In the genomic region with DNA sequence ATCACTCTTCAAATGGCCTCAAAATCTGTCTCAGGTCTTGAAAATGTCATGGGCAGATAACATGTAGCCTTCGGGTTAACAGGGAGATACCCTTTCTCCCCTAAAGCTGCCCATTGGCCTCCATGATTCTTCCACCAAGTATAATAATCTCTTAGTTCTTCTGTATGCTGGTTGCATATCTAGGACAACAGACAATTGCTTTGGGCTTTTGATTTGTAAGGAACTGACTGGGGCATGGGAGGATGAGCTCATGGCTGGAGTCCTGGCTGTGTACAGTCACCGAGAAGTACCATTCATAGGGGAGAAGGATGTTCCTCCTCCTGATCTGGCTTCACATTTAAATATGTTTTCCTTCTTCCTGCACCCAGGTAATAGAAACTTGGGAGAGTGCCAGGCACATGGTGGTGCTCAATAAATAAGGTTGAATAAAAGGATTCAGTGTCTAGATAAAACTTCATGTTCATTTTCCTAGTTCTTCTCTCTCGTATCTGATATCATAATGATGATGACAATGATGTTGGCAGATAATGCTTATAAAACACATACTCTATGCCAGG, we compare ENCODE assay signal across 8 cellular contexts. TPM values are rescaled to one million over a fixed set of nuclear protein-coding genes. Genes with fewer than 3 reads are reported as not detected.
A peak's percentile ranks its signal among the peaks of the same experiment; 100 is the strongest.
DNase-seq lines count a peak whose midpoint lies in the region; ATAC-seq and TF ChIP-seq lines count a peak whose summit lies in the region.
"Had no signal": no experiment of that assay in that cellular context is flagged by ENCODE, and none has a peak within 500 bp of the region (broad histone marks: within the 10 kb centered on the region; RNA-seq: fewer than 3 reads in every experiment).

No MANE protein-coding gene starts in this region.

- H3K27me3 Mint-ChIP-seq in CD8-positive, alpha-beta memory T cell: peaks cover 2 to 6% of the 10 kb centered on the region in 2 donors
- H3K27me3 Mint-ChIP-seq in nephron (ENCODE audit: low read depth): peaks cover 59% of the 10 kb centered on the region
- H3K27me3 Mint-ChIP-seq in GM23338 (ENCODE audit: insufficient read depth, low read depth, poor library complexity): peaks cover 34% of the 10 kb centered on the region

- CTCF ChIA-PET in CD8-positive, alpha-beta memory T cell (lab: Charles Lee): interaction anchor here (1.0 to 2.4 kb wide), 4 partner anchors 39 to 201 kb away, joined by 3 to 15 read pairs (median 6); partner anchors contain the start of gene RNF141

- H3K9me3 ChIP-seq in CD8-positive, alpha-beta memory T cell (ENCODE audit: low read length): no peaks in the 10 kb centered on the region
- H3K9me3 ChIP-seq in Loucy (ENCODE audit: insufficient read depth, low read depth, low read length): no peaks in the 10 kb centered on the region

- H3K9me2 ChIP-seq in Loucy (replicated peaks; ENCODE audit: low read depth, low read length) (no peaks in the 10 kb centered on the region), GM23338 (ENCODE audit: insufficient read depth) (no peaks in the 10 kb centered on the region)

- no peak for DNase-seq in CD8-positive, alpha-beta memory T cell
- no peak for DNase-seq in activated gamma-delta T cell (lab: John Stamatoyannopoulos, UW)
- no peak for DNase-seq in GM23338 (ENCODE audit: low spot score)
- no peak for DNase-seq in activated gamma-delta T cell treated with Interleukin-2 at 50 U/mL for 16 hours

- H3K4me2 ChIP-seq in Loucy (ENCODE audit: low read depth, low read length, poor library complexity, severe bottlenecking) (peak overlapping the region; percentile 72), GM23338 (no peak overlapping the region)

- POLR2A ChIA-PET in CD8-positive, alpha-beta memory T cell (lab: Charles Lee): interaction anchor here (0.8 kb wide), 1 partner anchor 14 kb away, joined by 3 read pairs; no protein-coding TSS in a partner anchor

- H3K27ac Mint-ChIP-seq in CD8-positive, alpha-beta memory T cell: peak overlapping the region; percentile 83 to 99 (median 92)
- H3K27ac Mint-ChIP-seq in nephron (peak overlapping the region in 1 of 3 experiments; percentile 14), GM23338 (no peak overlapping the region)

- H3K4me3 ChIP-seq in CD8-positive, alpha-beta memory T cell (ENCODE audit: low read length): no peak overlapping the region
- H3K4me3 ChIP-seq in Loucy (ENCODE audit: low read length, poor library complexity, severe bottlenecking): peak overlapping the region; percentile 61
- H3K4me3 ChIP-seq in GM23338: no peak overlapping the region

- no peak for ATAC-seq in GM23338
- ATAC-seq: SK-N-SH treated with all-trans-retinoic acid at 6 μM for 48 hours had no signal

- H2AFZ ChIP-seq in Loucy (ENCODE audit: low read length) (no peak overlapping the region), GM23338 (no peak overlapping the region)

- H3K9me3 Mint-ChIP-seq in CD8-positive, alpha-beta memory T cell: no peaks in the 10 kb centered on the region
- H3K9me3 Mint-ChIP-seq in nephron: no peaks in the 10 kb centered on the region
- no peaks in the 10 kb centered on the region for H3K9me3 Mint-ChIP-seq in GM23338

- H3K27me3 ChIP-seq in CD8-positive, alpha-beta memory T cell (ENCODE audit: insufficient read depth, low read length, poor library complexity, severe bottlenecking): no peaks in the 10 kb centered on the region
- H3K27me3 ChIP-seq in Loucy (ENCODE audit: insufficient read depth, low read length, poor library complexity, severe bottlenecking) (no peaks in the 10 kb centered on the region), GM23338 (ENCODE audit: insufficient read depth) (peaks cover 34% of the 10 kb centered on the region)

- peaks cover 5% of the 10 kb centered on the region for H4K20me1 ChIP-seq in Loucy (ENCODE audit: insufficient read depth, low read length, poor library complexity, severe bottlenecking)
- no peaks in the 10 kb centered on the region for H4K20me1 ChIP-seq in GM23338 (replicated peaks; ENCODE audit: insufficient read depth)

- no peak for TF ChIP-seq CTCF in Loucy (conservative IDR thresholded peaks at IDR 0.05; ENCODE audit: low read length)
- no peak for TF ChIP-seq CTCF in nephron (IDR thresholded peaks at IDR 0.05; ENCODE audit: unreplicated experiment in 3 of 3)
- TF ChIP-seq CTCF in GM23338 (conservative IDR thresholded peaks at IDR 0.05; ENCODE audit: low read depth in 2 of 2): no peak

- H3K36me3 ChIP-seq in CD8-positive, alpha-beta memory T cell (ENCODE audit: insufficient read depth, low read length): no peaks in the 10 kb centered on the region
- no peaks in the 10 kb centered on the region for H3K36me3 ChIP-seq in Loucy (ENCODE audit: insufficient read depth, low read length)
- H3K36me3 ChIP-seq in GM23338 (ENCODE audit: insufficient read depth): no peaks in the 10 kb centered on the region

- peaks cover 8% of the 10 kb centered on the region; the same call in 1 of the 2 replicates for H3F3A ChIP-seq in Loucy (ENCODE audit: low read depth)
- H3F3A ChIP-seq in GM23338 (replicated peaks; ENCODE audit: low read depth): no peaks in the 10 kb centered on the region

- peak overlapping the region; percentile 65 for H3K9ac ChIP-seq in Loucy (ENCODE audit: low read depth, low read length, poor library complexity, severe bottlenecking)

- H3K36me3 Mint-ChIP-seq in CD8-positive, alpha-beta memory T cell: peaks cover 0 to 5% (median 2%) of the 10 kb centered on the region in 3 donors
- H3K36me3 Mint-ChIP-seq in nephron (ENCODE audit: low read depth) (no peaks in the 10 kb centered on the region), GM23338 (ENCODE audit: low read depth) (no peaks in the 10 kb centered on the region)

- H3K79me2 ChIP-seq in Loucy (ENCODE audit: insufficient read depth, low read length): peaks cover 26% of the 10 kb centered on the region
- H3K79me2 ChIP-seq in GM23338 (replicated peaks; ENCODE audit: insufficient read depth): no peaks in the 10 kb centered on the region

- H3K4me1 Mint-ChIP-seq in CD8-positive, alpha-beta memory T cell: peaks cover 58 to 77% (median 76%) of the 10 kb centered on the region in 3 donors
- H3K4me1 Mint-ChIP-seq in nephron (peaks cover 42% of the 10 kb centered on the region), GM23338 (peaks cover 33% of the 10 kb centered on the region)

- no peak overlapping the region for H3K27ac ChIP-seq in CD8-positive, alpha-beta memory T cell (ENCODE audit: low read depth, low read length)
- H3K27ac ChIP-seq in cingulate gyrus (ENCODE audit: low read depth, low read length): peak overlapping the region; percentile 79
- H3K27ac ChIP-seq in GM23338 (ENCODE audit: low read depth): no peak overlapping the region

- H3K4me1 ChIP-seq in CD8-positive, alpha-beta memory T cell (ENCODE audit: insufficient read depth, low read length): peaks cover 51% of the 10 kb centered on the region
- H3K4me1 ChIP-seq in Loucy (ENCODE audit: insufficient read depth, low read length, poor library complexity, severe bottlenecking): peaks cover 72% of the 10 kb centered on the region
- peaks cover 12% of the 10 kb centered on the region for H3K4me1 ChIP-seq in GM23338 (ENCODE audit: insufficient read depth)

- peak overlapping the region; percentile 72 to 87 (median 83) for H3K4me3 Mint-ChIP-seq in CD8-positive, alpha-beta memory T cell
- H3K4me3 Mint-ChIP-seq in nephron (peak overlapping the region; percentile 82 to 85 (median 85)), GM23338 (no peak overlapping the region; the same call in 2 of the 3 replicates)

TF ChIP-seq in GM23338, 12 proteins besides CTCF, POLR2A, EP300 and RAD21 (continues in another document):
- TF ChIP-seq, protein P1, sequence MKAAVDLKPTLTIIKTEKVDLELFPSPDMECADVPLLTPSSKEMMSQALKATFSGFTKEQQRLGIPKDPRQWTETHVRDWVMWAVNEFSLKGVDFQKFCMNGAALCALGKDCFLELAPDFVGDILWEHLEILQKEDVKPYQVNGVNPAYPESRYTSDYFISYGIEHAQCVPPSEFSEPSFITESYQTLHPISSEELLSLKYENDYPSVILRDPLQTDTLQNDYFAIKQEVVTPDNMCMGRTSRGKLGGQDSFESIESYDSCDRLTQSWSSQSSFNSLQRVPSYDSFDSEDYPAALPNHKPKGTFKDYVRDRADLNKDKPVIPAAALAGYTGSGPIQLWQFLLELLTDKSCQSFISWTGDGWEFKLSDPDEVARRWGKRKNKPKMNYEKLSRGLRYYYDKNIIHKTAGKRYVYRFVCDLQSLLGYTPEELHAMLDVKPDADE (IDR thresholded peaks at IDR 0.05): no peak

RNA-seq across cellular contexts. Expression of gene AMPD3, which starts 2.8 kb away (rescaled TPM):
- total RNA-seq in CD8-positive, alpha-beta memory T cell: 10 to 100 TPM; 10.8 to 12.2 TPM
- polyA plus RNA-seq in CD8-positive, alpha-beta memory T cell: 12.0 TPM
- total RNA-seq in GM23338 (2014; rRNA removed; shearing (Covaris generic)): 1.8 and 2.1 TPM in 2 replicates
- 1.6 and 1.7 TPM in 2 replicates for polyA plus RNA-seq in GM23338 (2016; fragmentation: Nextera tagmentation; extraction: Ambion mirVana)
